In genomic region chr7:151748733-151749132, GRCh38 we compare ENCODE assay signal across 16 cellular contexts.
A peak's percentile ranks its signal among the peaks of the same experiment; 100 is the strongest.
DNase-seq lines count a peak whose midpoint lies in the region; ATAC-seq and TF ChIP-seq lines count a peak whose summit lies in the region.
"Had no signal": no experiment of that assay in that cellular context is flagged by ENCODE, and none has a peak within 500 bp of the region (broad histone marks: within the 10 kb centered on the region; RNA-seq: fewer than 3 reads in every experiment).

No MANE protein-coding gene starts in this region.

- peaks cover 5% of the 10 kb centered on the region for H3K79me1 ChIP-seq in trophoblast cell (ENCODE audit: low read length)

- POLR2A ChIA-PET in AG04450 (lab: Yijun Ruan, JAX): interaction anchor here (0.7 kb wide), 1 partner anchor 13 kb away, joined by 8 read pairs; no protein-coding TSS in a partner anchor

- peak overlapping the region; percentile 11 for H3K27ac ChIP-seq in AG04450 (ENCODE audit: low read depth, low read length)
- peak overlapping the region in 1 of 4 donors; percentile 37 for H3K27ac ChIP-seq in Peyer's patch
- H3K27ac ChIP-seq in right lobe of liver: peak overlapping the region; percentile 58 to 99 (median 98)
- H3K27ac ChIP-seq in trophoblast cell (ENCODE audit: low read depth, low read length): no peak overlapping the region
- no peak overlapping the region for H3K27ac ChIP-seq in gastroesophageal sphincter
- H3K27ac ChIP-seq: C4-2B, GM23248, HL-60 had no signal

- TF ChIP-seq POLR2A in Peyer's patch (IDR thresholded peaks at IDR 0.05) (peak in 1 of 2 donors; percentile 21), right lobe of liver (IDR thresholded peaks at IDR 0.05) (peak; percentile 74), gastroesophageal sphincter (IDR thresholded peaks at IDR 0.05) (no peak)

- H2BK5ac ChIP-seq in trophoblast cell (ENCODE audit: low read depth, low read length, poor library complexity): no peak overlapping the region

- CTCF ChIA-PET in AG04450 (lab: Charles Lee): interaction anchor here (1.2 kb wide), 1 partner anchor 10 kb away, joined by 3 read pairs; no protein-coding TSS in a partner anchor

- no peak overlapping the region for H3K18ac ChIP-seq in trophoblast cell (ENCODE audit: low read length)

- no peak overlapping the region for H4K12ac ChIP-seq in trophoblast cell (ENCODE audit: low read depth, low read length)

- H3K9me3 ChIP-seq in AG04450 (ENCODE audit: control insufficient read depth, insufficient read depth, low read length) (peaks cover 5% of the 10 kb centered on the region; the same call in 1 of the 2 replicates), Peyer's patch (no peaks in the 10 kb centered on the region), right lobe of liver (no peaks in the 10 kb centered on the region), trophoblast cell (ENCODE audit: insufficient read depth, low read depth, low read length) (no peaks in the 10 kb centered on the region), gastroesophageal sphincter (no peaks in the 10 kb centered on the region)
- H3K9me3 ChIP-seq: Caco-2, HAP-1 had no signal

- peak overlapping the region; percentile 28 for H4K91ac ChIP-seq in trophoblast cell (ENCODE audit: low read depth, low read length)

- H3K4me3 ChIP-seq in AG04450 (ENCODE audit: low read depth, low read length): no peak overlapping the region
- H3K4me3 ChIP-seq in Peyer's patch: no peak overlapping the region
- H3K4me3 ChIP-seq in right lobe of liver: no peak overlapping the region
- H3K4me3 ChIP-seq in trophoblast cell (ENCODE audit: low read depth, low read length): no peak overlapping the region
- H3K4me3 ChIP-seq in gastroesophageal sphincter: no peak overlapping the region
- H3K4me3 ChIP-seq: GM23248, HAP-1 had no signal

- H3K4me1 ChIP-seq in Peyer's patch (peaks cover 0 to 17% (median 0%) of the 10 kb centered on the region in 4 donors), right lobe of liver (peaks cover 0 to 53% (median 24%) of the 10 kb centered on the region in 4 donors), trophoblast cell (ENCODE audit: control insufficient read depth in 1 of 2, insufficient read depth in 2 of 2, low read length in 2 of 2) (peaks cover 0 to 4% of the 10 kb centered on the region in 2 experiments), gastroesophageal sphincter (peaks cover 0 to 9% (median 0%) of the 10 kb centered on the region in 3 donors)
- H3K4me1 ChIP-seq: HAP-1 had no signal

- 48% methylated on average over 15 of the region's 15 CpGs for WGBS in right lobe of liver (ENCODE audit: insufficient coverage, low coverage, low lambda C conversion rate, missing lambda C conversion rate)
- WGBS in trophoblast cell (ENCODE audit: extremely low coverage, insufficient coverage, insufficient read length): no CpG with 5 or more reads among the region's 15 CpGs
- 89 to 99% methylated on average over 11 to 15 of the region's 15 CpGs for WGBS in gastroesophageal sphincter (ENCODE audit: low coverage in 1 of 2), 2 donors

- H3K14ac ChIP-seq in trophoblast cell (ENCODE audit: low read length): no peak overlapping the region

- H2BK12ac ChIP-seq in trophoblast cell (ENCODE audit: low read length): no peak overlapping the region

- intact Hi-C loops in right lobe of liver (cut with DNase I): no loop called here

- H3K23ac ChIP-seq in trophoblast cell (ENCODE audit: low read length): no peak overlapping the region

- H4K8ac ChIP-seq in trophoblast cell (ENCODE audit: low read depth, low read length): no peak overlapping the region

- peak; percentile 55 to 63 (median 60) for ATAC-seq in right lobe of liver
- ATAC-seq in GM18498 (IDR thresholded peaks at IDR 0.05; ENCODE audit: unreplicated experiment): no peak
- ATAC-seq in HG02870 (IDR thresholded peaks at IDR 0.05; ENCODE audit: unreplicated experiment): no peak
- no peak for ATAC-seq in gastroesophageal sphincter

- H3K27me3 ChIP-seq in AG04450 (ENCODE audit: control insufficient read depth, insufficient read depth, low read length): no peaks in the 10 kb centered on the region
- no peaks in the 10 kb centered on the region for H3K27me3 ChIP-seq in Peyer's patch
- no peaks in the 10 kb centered on the region for H3K27me3 ChIP-seq in right lobe of liver
- no peaks in the 10 kb centered on the region for H3K27me3 ChIP-seq in trophoblast cell (ENCODE audit: insufficient read depth, low read length)
- no peaks in the 10 kb centered on the region for H3K27me3 ChIP-seq in gastroesophageal sphincter

- H3K36me3 ChIP-seq in Peyer's patch: no peaks in the 10 kb centered on the region
- H3K36me3 ChIP-seq in right lobe of liver: peaks cover 0 to 6% (median 0%) of the 10 kb centered on the region in 4 donors
- H3K36me3 ChIP-seq in trophoblast cell (ENCODE audit: control insufficient read depth in 1 of 2, insufficient read depth in 2 of 2, low read length in 2 of 2): no peaks in the 10 kb centered on the region
- H3K36me3 ChIP-seq in gastroesophageal sphincter: no peaks in the 10 kb centered on the region
- H3K36me3 ChIP-seq: HAP-1 had no signal

- DNase-seq in AG04450 (ENCODE audit: low read depth, low spot score) (no peak), Peyer's patch (peak in 2 of 3 donors; percentile 71 to 72), right lobe of liver (peak; percentile 81 to 93 (median 92)), trophoblast cell (no peak)
- no peak for DNase-seq in stimulated activated CD4-positive, alpha-beta T cell treated with anti-CD3 and anti-CD28 coated beads, Interleukin-4, amount 100 ng/mL, for 4 hours
- DNase-seq: ACHN; AML-193; Caco-2; CD4-positive, alpha-beta T cell; GM23248 had no signal

- H3K79me2 ChIP-seq in trophoblast cell (ENCODE audit: control insufficient read depth, insufficient read depth, low read length, poor library complexity): no peaks in the 10 kb centered on the region

- H2AFZ ChIP-seq in trophoblast cell (ENCODE audit: insufficient read depth, low read length, poor library complexity): no peak overlapping the region
- H2AFZ ChIP-seq: GM23248 had no signal

- TF ChIP-seq CTCF in AG04450 (IDR thresholded peaks at IDR 0.05; ENCODE audit: low read depth, low read length): no peak
- TF ChIP-seq CTCF in Peyer's patch (IDR thresholded peaks at IDR 0.05): no peak
- no peak for TF ChIP-seq CTCF in right lobe of liver (IDR thresholded peaks at IDR 0.05)
- no peak for TF ChIP-seq CTCF in gastroesophageal sphincter (IDR thresholded peaks at IDR 0.05)

- no peak overlapping the region for H2AK5ac ChIP-seq in trophoblast cell (ENCODE audit: low read length)

- H3K4ac ChIP-seq in trophoblast cell (ENCODE audit: low read depth, low read length): no peak overlapping the region

- TF ChIP-seq EP300 in gastroesophageal sphincter (IDR thresholded peaks at IDR 0.05): no peak

- no peak overlapping the region for H2BK120ac ChIP-seq in trophoblast cell (ENCODE audit: insufficient read depth, low read length, poor library complexity)

- H3K9ac ChIP-seq in trophoblast cell (ENCODE audit: low read length): no peak overlapping the region
- H3K9ac ChIP-seq: GM23248 had no signal

- H3K4me2 ChIP-seq in trophoblast cell (ENCODE audit: low read length): no peak overlapping the region

Comparison
In these comparisons a context has a peak if more than half of its experiments do, and no peak if none do; other contexts are left out.
1. DNase-seq: peak in Peyer's patch (2 of 3) and right lobe of liver (3 of 3); none in AG04450 (single experiment), trophoblast cell (0 of 2) and stimulated activated CD4-positive, alpha-beta T cell treated with anti-CD3 and anti-CD28 coated beads, Interleukin-4, amount 100 ng/mL, for 4 hours (0 of 2).
2. H3K27ac ChIP-seq: peak in AG04450 (single experiment) and right lobe of liver (3 of 3); none in trophoblast cell (single experiment) and gastroesophageal sphincter (0 of 4).
3. ATAC-seq: peak in right lobe of liver (4 of 4); none in GM18498 (single experiment), HG02870 (single experiment) and gastroesophageal sphincter (single experiment).